27 cellular contexts compared by ENCODE assay signal in the genomic region with DNA sequence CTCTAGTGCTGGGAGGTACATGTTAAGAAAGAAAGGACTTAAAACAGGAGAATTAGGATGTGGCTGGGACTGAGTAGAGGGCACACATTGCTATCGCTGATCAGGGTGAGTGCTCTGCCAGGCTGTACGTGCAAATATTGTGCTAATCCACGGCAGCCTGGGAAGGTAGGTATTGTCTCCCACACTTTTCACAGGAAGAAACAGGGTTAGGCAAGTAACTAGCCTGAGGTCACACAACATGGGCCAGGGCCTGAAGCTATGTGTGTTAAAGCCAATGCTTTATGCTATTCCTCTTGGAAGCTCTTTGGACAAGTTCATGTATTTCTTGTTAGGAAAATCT.
"Had no signal": no experiment of that assay in that cellular context is flagged by ENCODE, and none has a peak within 500 bp of the region (broad histone marks: within the 10 kb centered on the region; RNA-seq: fewer than 3 reads in every experiment).

No MANE protein-coding gene starts in this region.

- H3K9ac ChIP-seq: parathyroid adenoma had no signal

- H3K27me3 Mint-ChIP-seq: activated CD4-positive, alpha-beta memory T cell treated with anti-CD3 and anti-CD28 coated beads for 36 hours; effector memory CD8-positive, alpha-beta T cell; naive thymus-derived CD4-positive, alpha-beta T cell had no signal

- H3K27ac Mint-ChIP-seq: activated CD4-positive, alpha-beta memory T cell treated with anti-CD3 and anti-CD28 coated beads for 36 hours; activated naive CD4-positive, alpha-beta T cell treated with anti-CD3 and anti-CD28 coated beads, Interleukin-2, amount 50 U/mL, for 72 hours; activated T-helper 2 cell treated with anti-CD3 and anti-CD28 coated beads, Interferon-gamma antibody, Interleukin-2, Interleukin-4, amounts not matched to agents 10 μg/mL and 5 μg/mL and 100 μg/mL, durations not matched to agents 14 hours and 24 hours and 36 hours; T-helper 2 cell treated with Interferon-gamma antibody and Interleukin-4, amounts not matched to agents 5 μg/mL and 100 μg/mL, for 36 hours had no signal

- DNase-seq: activated CD4-positive, alpha-beta memory T cell treated with anti-CD3 and anti-CD28 coated beads for 36 hours; activated CD4-positive, alpha-beta T cell treated with anti-CD3 and anti-CD28 coated beads for 48 hours; activated CD8-positive, alpha-beta memory T cell treated with anti-CD3 and anti-CD28 coated beads, Interleukin-2, amount 50 U/mL, for 4 hours; activated naive CD4-positive, alpha-beta T cell; activated T-cell treated with anti-CD3 and anti-CD28 coated beads, Interleukin-2, amount 50 U/mL, for 4 hours; adrenal gland; aorta; body of pancreas; effector memory CD8-positive, alpha-beta T cell; erythroblast; foreskin melanocyte; midbrain; naive thymus-derived CD4-positive, alpha-beta T cell; nucleus accumbens; spleen; stimulated activated naive CD4-positive, alpha-beta T cell treated with Interleukin-2 at 50 U/mL for 16 hours; testis; trophoblast cell had no signal

- H3K4me1 ChIP-seq: parathyroid adenoma, right atrium auricular region, testis had no signal

- H3K9me3 ChIP-seq: adrenal gland, body of pancreas, right atrium auricular region, spleen, testis had no signal

- H3K4me3 ChIP-seq: adrenal gland, body of pancreas, cardiac muscle cell, coronary artery, right atrium auricular region, spleen, testis had no signal

- H3K27ac ChIP-seq: adrenal gland, body of pancreas, cardiac muscle cell, coronary artery, parathyroid adenoma, right atrium auricular region, testis had no signal

- ATAC-seq: activated naive CD4-positive, alpha-beta T cell treated with anti-CD3 and anti-CD28 coated beads, Interleukin-2, amount 50 U/mL, for 72 hours; activated T-cell treated with anti-CD3 and anti-CD28 coated beads, Interleukin-2, amount 50 U/mL, for 4 hours; body of pancreas; effector memory CD8-positive, alpha-beta T cell; naive thymus-derived CD4-positive, alpha-beta T cell had no signal

- H3K79me2 ChIP-seq: parathyroid adenoma had no signal

- H3K9me3 Mint-ChIP-seq: activated CD4-positive, alpha-beta memory T cell treated with anti-CD3 and anti-CD28 coated beads for 36 hours; activated naive CD4-positive, alpha-beta T cell treated with anti-CD3 and anti-CD28 coated beads, Interleukin-2, amount 50 U/mL, for 72 hours; activated T-cell treated with anti-CD3 and anti-CD28 coated beads, Interleukin-2, amount 50 U/mL, for 4 hours; activated T-helper 2 cell treated with anti-CD3 and anti-CD28 coated beads, Interferon-gamma antibody, Interleukin-2, Interleukin-4, amounts not matched to agents 10 μg/mL and 5 μg/mL and 100 μg/mL, durations not matched to agents 14 hours and 24 hours and 36 hours; effector memory CD8-positive, alpha-beta T cell; naive thymus-derived CD4-positive, alpha-beta T cell; T-helper 2 cell treated with Interferon-gamma antibody and Interleukin-4, amounts not matched to agents 5 μg/mL and 100 μg/mL, for 36 hours had no signal

- H3K27me3 ChIP-seq: adrenal gland, body of pancreas, cardiac muscle cell, right atrium auricular region, spleen, testis had no signal

- H2AFZ ChIP-seq: parathyroid adenoma had no signal

- FAIRE-seq: islet of Langerhans, urothelium cell line had no signal

- H3K4me3 Mint-ChIP-seq: activated CD4-positive, alpha-beta memory T cell treated with anti-CD3 and anti-CD28 coated beads for 36 hours; activated T-cell treated with anti-CD3 and anti-CD28 coated beads, Interleukin-2, amount 50 U/mL, for 4 hours; effector memory CD8-positive, alpha-beta T cell; naive thymus-derived CD4-positive, alpha-beta T cell; T-helper 2 cell treated with Interferon-gamma antibody and Interleukin-4, amounts not matched to agents 5 μg/mL and 100 μg/mL, for 36 hours had no signal
